In the genomic region with DNA sequence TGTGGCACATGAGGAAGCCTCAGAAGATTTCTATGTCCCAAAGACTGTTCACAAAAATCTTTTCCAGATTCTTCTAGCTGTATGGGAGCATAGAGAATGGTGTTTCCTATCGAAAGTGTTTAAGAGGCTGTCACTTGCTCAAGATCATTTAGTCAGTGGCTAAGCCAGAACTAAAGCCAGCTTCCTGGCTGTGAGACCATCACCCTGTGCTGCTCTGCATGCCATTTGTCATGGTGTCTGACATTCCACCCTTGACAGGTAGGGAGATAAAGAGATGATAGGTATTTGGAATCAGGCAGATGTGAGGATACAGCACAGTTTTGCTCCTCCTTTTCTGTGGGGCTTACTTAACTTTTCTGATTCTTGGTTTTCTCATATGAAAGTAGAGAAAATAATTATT, we compare ENCODE assay signal across 28 cellular contexts.
"Had no signal": no experiment of that assay in that cellular context is flagged by ENCODE, and none has a peak within 500 bp of the region (broad histone marks: within the 10 kb centered on the region; RNA-seq: fewer than 3 reads in every experiment).

No MANE protein-coding gene starts in this region.

- H3K9me3 Mint-ChIP-seq: endodermal cell, natural killer cell had no signal

- H3K27ac Mint-ChIP-seq: dendritic cell treated with granulocyte-macrophage colony-stimulating factor and Interleukin-4, amounts not matched to agents 40 ng/mL and 50 ng/mL, for 4 days; endodermal cell; immature natural killer cell; natural killer cell; stimulated activated naive B cell treated with anti-CD40 and anti-IgM and Interleukin-4, amounts not matched to agents 10 μg/mL and 1 μg/mL and 100 μg/mL, for 72 hours; stimulated activated naive CD8-positive, alpha-beta T cell treated with anti-CD3 and anti-CD28 coated beads, Interleukin-15, Interleukin-2, amounts not matched to agents 100 ng/mL and 50 ng/mL, for 24 hours had no signal

- H3K27ac ChIP-seq: colonic mucosa, epithelial cell of prostate, foreskin keratinocyte, gastroesophageal sphincter, hepatocyte, left lung, ovary, right lobe of liver, suprapubic skin, transverse colon, vagina had no signal

- H3K4me1 ChIP-seq: colonic mucosa, foreskin keratinocyte, left lung, right lobe of liver, transverse colon had no signal

- H3K4me2 ChIP-seq: hepatocyte had no signal

- H3K4me3 ChIP-seq: colonic mucosa, gastroesophageal sphincter, heart left ventricle, hepatocyte, left lung, ovary, right lobe of liver, suprapubic skin, transverse colon, vagina had no signal

- H3K9me3 ChIP-seq: colonic mucosa, ovary, right lobe of liver, suprapubic skin, vagina had no signal

- H3K36me3 Mint-ChIP-seq: immature natural killer cell; natural killer cell; stimulated activated naive B cell treated with anti-CD40 and anti-IgM and Interleukin-4, amounts not matched to agents 10 μg/mL and 1 μg/mL and 100 μg/mL, for 72 hours had no signal

- H3K4me1 Mint-ChIP-seq: endodermal cell; immature natural killer cell; natural killer cell; stimulated activated naive B cell treated with anti-CD40 and anti-IgM and Interleukin-4, amounts not matched to agents 10 μg/mL and 1 μg/mL and 100 μg/mL, for 72 hours had no signal

- H3K79me2 ChIP-seq: hepatocyte had no signal

- DNase-seq: colonic mucosa; effector CD8-positive, alpha-beta T cell; endodermal cell; foreskin keratinocyte; heart left ventricle; immature natural killer cell; kidney; left lung; mesenchymal stem cell; natural killer cell; occipital lobe; ovary; posterior cingulate gyrus; retina; right lobe of liver; small intestine; stimulated activated CD4-positive, alpha-beta T cell treated with anti-CD3 and anti-CD28 coated beads, Interleukin-15, amount 100 ng/mL, for 24 hours; stimulated activated CD4-positive, alpha-beta T cell treated with anti-CD3 and anti-CD28 coated beads, Interleukin-2, amount 100 ng/mL, for 48 hours; stimulated activated naive B cell treated with anti-CD40 and anti-IgM and Interleukin-4, amounts not matched to agents 10 μg/mL and 1 μg/mL and 100 μg/mL, for 72 hours; transverse colon had no signal

- H3K27me3 ChIP-seq: colonic mucosa, gastroesophageal sphincter, hepatocyte, left lung, ovary, right lobe of liver, suprapubic skin, transverse colon, vagina had no signal

- H3K4me3 Mint-ChIP-seq: dendritic cell treated with granulocyte-macrophage colony-stimulating factor and Interleukin-4, amounts not matched to agents 40 ng/mL and 50 ng/mL, for 4 days; endodermal cell; immature natural killer cell; natural killer cell; stimulated activated naive B cell treated with anti-CD40 and anti-IgM and Interleukin-4, amounts not matched to agents 10 μg/mL and 1 μg/mL and 100 μg/mL, for 72 hours; stimulated activated naive CD8-positive, alpha-beta T cell treated with anti-CD3 and anti-CD28 coated beads, Interleukin-15, Interleukin-2, amounts not matched to agents 100 ng/mL and 50 ng/mL, for 24 hours had no signal

- ATAC-seq: esophagus mucosa; foreskin keratinocyte; gastroesophageal sphincter; heart left ventricle; left lung; natural killer cell; right lobe of liver; stimulated activated naive B cell treated with anti-CD40 and anti-IgM and Interleukin-4, amounts not matched to agents 10 μg/mL and 1 μg/mL and 100 μg/mL, for 72 hours had no signal

- H3K36me3 ChIP-seq: colonic mucosa, gastroesophageal sphincter, heart left ventricle, left lung, ovary, right lobe of liver, suprapubic skin, transverse colon, vagina had no signal
